Comparison of ENCODE assay signal across 34 cellular contexts in the genomic region with DNA sequence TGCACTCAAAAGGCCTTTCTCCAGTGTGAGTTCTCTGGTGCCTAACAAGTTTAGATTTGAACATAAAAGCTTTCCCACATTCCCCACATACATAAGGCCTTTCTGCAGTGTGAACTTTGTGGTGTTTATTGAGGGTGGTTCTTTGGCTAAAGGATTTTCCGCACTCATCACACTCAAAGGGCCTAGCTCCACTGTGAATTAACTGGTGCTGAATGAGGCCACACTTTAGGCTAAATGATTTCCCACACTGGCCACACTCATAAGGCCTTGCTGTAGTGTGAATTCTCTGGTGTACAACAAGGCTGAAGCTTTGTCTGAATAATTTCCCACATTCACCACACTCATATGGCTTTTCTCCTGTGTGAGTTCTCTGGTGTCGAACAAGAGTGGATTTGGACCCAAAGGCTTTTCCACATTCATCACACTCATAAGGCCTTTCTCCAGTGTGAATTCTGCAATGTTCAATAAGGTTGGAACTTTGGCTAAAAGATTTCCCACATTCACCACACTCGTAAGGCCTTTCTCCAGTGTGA.
"Had no signal": no experiment of that assay in that cellular context is flagged by ENCODE, and none has a peak within 500 bp of the region (broad histone marks: within the 10 kb centered on the region; RNA-seq: fewer than 3 reads in every experiment).

No MANE protein-coding gene starts in this region.

- ATAC-seq: heart right ventricle; left lobe of liver; lower lobe of right lung; mucosa of descending colon; naive thymus-derived CD8-positive, alpha-beta T cell; psoas muscle; stimulated activated memory B cell treated with anti-CD40 and anti-IgM and Interleukin-4, amounts not matched to agents 10 μg/mL and 1 μg/mL and 100 μg/mL, for 72 hours; stimulated activated naive CD8-positive, alpha-beta T cell treated with anti-CD3 and anti-CD28 coated beads, Interleukin-15, amount 100 ng/mL, for 72 hours had no signal

- H3K4me2 ChIP-seq: smooth muscle cell had no signal

- H3K27ac Mint-ChIP-seq: activated naive CD4-positive, alpha-beta T cell treated with anti-CD3 and anti-CD28 coated beads for 36 hours; activated naive CD8-positive, alpha-beta T cell treated with anti-CD3 and anti-CD28 coated beads for 36 hours; activated T-helper 1 cell treated with anti-CD3 and anti-CD28 coated beads, Interleukin-12 subunit alpha, Interleukin-12 subunit beta, Interleukin-2, Interleukin-4 antibody, amounts not matched to agents 30 ng/mL and 10 ng/mL and 1 ng/mL, durations not matched to agents 14 hours and 24 hours and 36 hours; brain; dendritic cell treated with granulocyte-macrophage colony-stimulating factor and Interleukin-4, amounts not matched to agents 40 ng/mL and 50 ng/mL, for 4 days; naive thymus-derived CD8-positive, alpha-beta T cell; stimulated activated memory B cell treated with anti-CD40 and anti-IgM and Interleukin-4, amounts not matched to agents 10 μg/mL and 1 μg/mL and 100 μg/mL, for 72 hours; T-helper 2 cell treated with Interferon-gamma antibody and Interleukin-4, amounts not matched to agents 5 μg/mL and 100 μg/mL, for 36 hours had no signal

- H3K27me3 Mint-ChIP-seq: activated naive CD8-positive, alpha-beta T cell treated with anti-CD3 and anti-CD28 coated beads for 36 hours; dendritic cell treated with granulocyte-macrophage colony-stimulating factor and Interleukin-4, amounts not matched to agents 40 ng/mL and 50 ng/mL, for 4 days; naive thymus-derived CD8-positive, alpha-beta T cell; stimulated activated memory B cell treated with anti-CD40 and anti-IgM and Interleukin-4, amounts not matched to agents 10 μg/mL and 1 μg/mL and 100 μg/mL, for 72 hours; stimulated activated naive CD8-positive, alpha-beta T cell treated with anti-CD3 and anti-CD28 coated beads, Interleukin-15, amount 100 ng/mL, for 72 hours had no signal

- DNase-seq: activated CD4-positive, alpha-beta T cell treated with anti-CD3 and anti-CD28 coated beads for 48 hours; activated CD4-positive, alpha-beta T cell treated with anti-CD3 and anti-CD28 coated beads, Interleukin-2, amount 50 U/mL, for 48 hours; activated CD8-positive, alpha-beta memory T cell treated with anti-CD3 and anti-CD28 coated beads for 24 hours; activated effector memory CD4-positive, alpha-beta T cell treated with anti-CD3 and anti-CD28 coated beads, Interleukin-2, amount 50 U/mL, for 16 hours; activated naive CD4-positive, alpha-beta T cell treated with anti-CD3 and anti-CD28 coated beads for 36 hours; activated naive CD8-positive, alpha-beta T cell treated with anti-CD3 and anti-CD28 coated beads for 36 hours; activated T-cell treated with anti-CD3 and anti-CD28 coated beads, Interleukin-2, amount 50 U/mL, for 1 hour; esophagus squamous epithelium; foreskin melanocyte; heart right ventricle; kidney glomerular epithelial cell; lower lobe of right lung; mesenchymal stem cell; mucosa of descending colon; naive thymus-derived CD8-positive, alpha-beta T cell; nucleus accumbens; psoas muscle; stimulated activated CD4-positive, alpha-beta T cell treated with anti-CD3 and anti-CD28 coated beads, Interleukin-1b, Interleukin-23, amount 100 ng/mL, for 48 hours; stimulated activated CD4-positive, alpha-beta T cell treated with anti-CD3 and anti-CD28 coated beads, Interleukin-4, amount 100 ng/mL, for 4 hours; stimulated activated CD8-positive, alpha-beta memory T cell treated with anti-CD3 and anti-CD28 coated beads, Interleukin-4, amount 100 ng/mL, for 48 hours; stimulated activated naive CD8-positive, alpha-beta T cell treated with anti-CD3 and anti-CD28 coated beads, Interleukin-15, amount 100 ng/mL, for 72 hours; T-helper 1 cell; thyroid gland had no signal

- H3K27me3 ChIP-seq: ascending aorta, cardiac muscle cell, esophagus squamous epithelium, heart right ventricle, thyroid gland had no signal

- H3K4me1 ChIP-seq: ascending aorta, lower lobe of right lung, parathyroid adenoma had no signal

- H3K4me3 ChIP-seq: ascending aorta, cardiac muscle cell, heart right ventricle, lower lobe of right lung, mucosa of descending colon, psoas muscle, smooth muscle cell, thyroid gland had no signal

- H3K27ac ChIP-seq: ascending aorta, cardiac muscle cell, esophagus squamous epithelium, heart right ventricle, lower lobe of right lung, parathyroid adenoma, psoas muscle, thyroid gland had no signal

- H3K4me3 Mint-ChIP-seq: activated naive CD4-positive, alpha-beta T cell treated with anti-CD3 and anti-CD28 coated beads for 36 hours; activated naive CD8-positive, alpha-beta T cell treated with anti-CD3 and anti-CD28 coated beads for 36 hours; activated T-helper 1 cell treated with anti-CD3 and anti-CD28 coated beads, Interleukin-12 subunit alpha, Interleukin-12 subunit beta, Interleukin-2, Interleukin-4 antibody, amounts not matched to agents 30 ng/mL and 10 ng/mL and 1 ng/mL, durations not matched to agents 14 hours and 24 hours and 36 hours; brain; dendritic cell treated with granulocyte-macrophage colony-stimulating factor and Interleukin-4, amounts not matched to agents 40 ng/mL and 50 ng/mL, for 4 days; neural crest cell; stimulated activated memory B cell treated with anti-CD40 and anti-IgM and Interleukin-4, amounts not matched to agents 10 μg/mL and 1 μg/mL and 100 μg/mL, for 72 hours; stimulated activated naive CD8-positive, alpha-beta T cell treated with anti-CD3 and anti-CD28 coated beads, Interleukin-15, amount 100 ng/mL, for 72 hours; T-helper 2 cell treated with Interferon-gamma antibody and Interleukin-4, amounts not matched to agents 5 μg/mL and 100 μg/mL, for 36 hours had no signal

- H3K9ac ChIP-seq: parathyroid adenoma had no signal

- H2AFZ ChIP-seq: parathyroid adenoma had no signal
